ENCODE assay signal across 8 cellular contexts in genomic region chr3:52277972-52278509, GRCh38. TPM values are rescaled to one million over a fixed set of nuclear protein-coding genes. Genes with fewer than 3 reads are reported as not detected.
DNase-seq lines count a peak whose midpoint lies in the region; TF ChIP-seq lines count a peak whose summit lies in the region.

No MANE protein-coding gene starts in this region.

- intact Hi-C loops in activated CD4-positive, alpha-beta memory T cell treated with anti-CD3 and anti-CD28 coated beads for 36 hours (cut with micrococcal nuclease) = loop anchor here (1.0 to 10.0 kb wide), 7 partner anchors 9 to 1673 kb away; partner anchors contain the start of genes GLYCTK and POC1A
- intact Hi-C loops in esophagus squamous epithelium (cut with DNase I) = no loop called here

- CTCF ChIA-PET in activated CD4-positive, alpha-beta memory T cell treated with anti-CD3 and anti-CD28 coated beads for 36 hours (lab: Charles Lee) = interaction anchor here (0.7 to 12.1 kb wide), 13 partner anchors 10 to 61 kb away, joined by 3 to 148 read pairs (median 13); partner anchors contain the start of genes GLYCTK, PPM1M, TLR9 and TWF2

- TF ChIP-seq CTCF in esophagus squamous epithelium (IDR thresholded peaks at IDR 0.05) (peak in 4 of 6 experiments; percentile 29 to 47 (median 45)), nephron progenitor cell (IDR thresholded peaks at IDR 0.05) (no peak), tibial nerve (IDR thresholded peaks at IDR 0.05) (peak; percentile 9 to 35 (median 24))

- no peaks in the 10 kb centered on the region for H3K27me3 Mint-ChIP-seq in activated CD4-positive, alpha-beta memory T cell treated with anti-CD3 and anti-CD28 coated beads for 36 hours
- no peaks in the 10 kb centered on the region for H3K27me3 Mint-ChIP-seq in nephron progenitor cell (ENCODE audit: low read depth, poor library complexity)

- H3K4me1 ChIP-seq in esophagus squamous epithelium = peaks cover 26 to 61% (median 44%) of the 10 kb centered on the region in 3 donors
- H3K4me1 ChIP-seq in tibial nerve = peaks cover 0 to 60% (median 28%) of the 10 kb centered on the region in 4 donors

- peaks cover 54% of the 10 kb centered on the region for H3K4me1 Mint-ChIP-seq in activated CD4-positive, alpha-beta memory T cell treated with anti-CD3 and anti-CD28 coated beads for 36 hours (ENCODE audit: low read depth)
- H3K4me1 Mint-ChIP-seq in nephron progenitor cell = peaks cover 43% of the 10 kb centered on the region

- peaks cover 55% of the 10 kb centered on the region for H3K36me3 Mint-ChIP-seq in activated CD4-positive, alpha-beta memory T cell treated with anti-CD3 and anti-CD28 coated beads for 36 hours
- H3K36me3 Mint-ChIP-seq in nephron progenitor cell (ENCODE audit: low read depth) = peaks cover 31% of the 10 kb centered on the region

- H3K9me3 ChIP-seq in KOPT-K1 (ENCODE audit: insufficient read depth, low read length, poor library complexity, severe bottlenecking) = no peaks in the 10 kb centered on the region
- H3K9me3 ChIP-seq in esophagus squamous epithelium = no peaks in the 10 kb centered on the region
- no peaks in the 10 kb centered on the region for H3K9me3 ChIP-seq in tibial nerve

- H3K4me3 ChIP-seq in esophagus squamous epithelium (peak overlapping the region; percentile 76 to 94 (median 84)), tibial nerve (peak overlapping the region; percentile 60 to 94 (median 82))

- H3K27ac ChIP-seq in KOPT-K1 (ENCODE audit: low read depth, low read length, poor library complexity, severe bottlenecking) (peak overlapping the region; percentile 91), esophagus squamous epithelium (peak overlapping the region; percentile 98 to 100 (median 98)), tibial nerve (peak overlapping the region; percentile 83 to 97 (median 93))

- H3K9me3 Mint-ChIP-seq in activated CD4-positive, alpha-beta memory T cell treated with anti-CD3 and anti-CD28 coated beads for 36 hours = no peaks in the 10 kb centered on the region
- H3K9me3 Mint-ChIP-seq in nephron progenitor cell = peaks cover 4% of the 10 kb centered on the region

- POLR2A ChIA-PET in activated CD4-positive, alpha-beta memory T cell treated with anti-CD3 and anti-CD28 coated beads for 36 hours (lab: Charles Lee) = interaction anchor here (0.6 to 5.1 kb wide), 18 partner anchors 10 to 445 kb away, joined by 4 to 128 read pairs (median 8); partner anchors contain the start of genes GLYCTK, PPM1M, RPL29 and TLR9

- peak overlapping the region; percentile 95 for H3K27ac Mint-ChIP-seq in activated CD4-positive, alpha-beta memory T cell treated with anti-CD3 and anti-CD28 coated beads for 36 hours
- peak overlapping the region; percentile 100 for H3K27ac Mint-ChIP-seq in nephron progenitor cell

- no peaks in the 10 kb centered on the region for H3K27me3 ChIP-seq in esophagus squamous epithelium
- no peaks in the 10 kb centered on the region for H3K27me3 ChIP-seq in tibial nerve

- TF ChIP-seq POLR2A in esophagus squamous epithelium (IDR thresholded peaks at IDR 0.05) = no peak
- no peak for TF ChIP-seq POLR2A in tibial nerve (IDR thresholded peaks at IDR 0.05)

- TF ChIP-seq EP300 in tibial nerve (IDR thresholded peaks at IDR 0.05) = no peak

- peak overlapping the region; percentile 92 for H3K4me3 Mint-ChIP-seq in activated CD4-positive, alpha-beta memory T cell treated with anti-CD3 and anti-CD28 coated beads for 36 hours
- H3K4me3 Mint-ChIP-seq in nephron progenitor cell = peak overlapping the region; percentile 96

- WGBS in esophagus squamous epithelium, 2 donors = 0% methylated on average over 11 to 20 of the region's 54 CpGs
- WGBS in tibial nerve, 2 donors = 0% methylated on average over 11 to 44 of the region's 54 CpGs

- H3K36me3 ChIP-seq in KOPT-K1 (ENCODE audit: insufficient read depth, low read length) (peaks cover 37% of the 10 kb centered on the region), esophagus squamous epithelium (peaks cover 0 to 34% (median 11%) of the 10 kb centered on the region in 3 donors), tibial nerve (peaks cover 0 to 19% (median 0%) of the 10 kb centered on the region in 3 donors)

- DNase-seq in DMS53 (lab: John Stamatoyannopoulos, UW) = peak; percentile 61
- no peak for DNase-seq in DMS53 treated with DMSO at 0.1 percent for 48 hours (lab: John Stamatoyannopoulos, UW; ENCODE audit: unreplicated experiment)
- DNase-seq in GOT3 (lab: John Stamatoyannopoulos, UW) = peak; percentile 74
- DNase-seq in activated CD4-positive, alpha-beta memory T cell treated with anti-CD3 and anti-CD28 coated beads for 36 hours = peak; percentile 74
- DNase-seq in esophagus squamous epithelium (lab: John Stamatoyannopoulos, UW) = no peak
- DNase-seq in nephron progenitor cell = peak; percentile 74
- DNase-seq in tibial nerve (ENCODE audit: low spot score in 2 of 2) = no peak

RNA-seq across cellular contexts. Expression of gene WDR82, which starts 0.4 kb away (rescaled TPM):
- total RNA-seq in activated CD4-positive, alpha-beta memory T cell treated with anti-CD3 and anti-CD28 coated beads for 36 hours = 100 to 1,000 TPM; 110 to 111 TPM
- total RNA-seq in esophagus squamous epithelium (10 to 100 TPM; 42.7 to 58.7 (median 52.9) TPM), tibial nerve (10 to 100 TPM; 42.1 to 52.9 (median 48.6) TPM)

RNA-seq across cellular contexts. Expression of gene GLYCTK, which starts 9.6 kb away (rescaled TPM):
- total RNA-seq in activated CD4-positive, alpha-beta memory T cell treated with anti-CD3 and anti-CD28 coated beads for 36 hours = 10 to 100 TPM; 21.9 to 23.1 TPM
- total RNA-seq in esophagus squamous epithelium (1 to 10 TPM; 4.5 to 8.0 (median 7.5) TPM), tibial nerve (10 to 100 TPM in 3 of 4 donors, 1 to 10 TPM in 1; 5.4 to 27.1 (median 19.9) TPM)

RNA-seq across cellular contexts. Expression of gene PPM1M, which starts 32.5 kb away (rescaled TPM):
- total RNA-seq in activated CD4-positive, alpha-beta memory T cell treated with anti-CD3 and anti-CD28 coated beads for 36 hours = 100 to 1,000 TPM; 111 TPM
- total RNA-seq in esophagus squamous epithelium (10 to 100 TPM in 3 of 4 donors, 1 to 10 TPM in 1; 3.2 to 25.6 (median 12.3) TPM), tibial nerve (10 to 100 TPM; 25.8 to 35.1 (median 27.8) TPM)

RNA-seq across cellular contexts. Expression of gene DNAH1, which starts 38.1 kb away (rescaled TPM):
- 10 to 100 TPM; 13.2 to 13.5 TPM for total RNA-seq in activated CD4-positive, alpha-beta memory T cell treated with anti-CD3 and anti-CD28 coated beads for 36 hours
- total RNA-seq in esophagus squamous epithelium = 1 to 10 TPM; 1.3 to 5.9 (median 1.9) TPM
- 10 to 100 TPM; 12.0 to 26.1 (median 15.5) TPM for total RNA-seq in tibial nerve

RNA-seq across cellular contexts. Expression of gene TWF2, which starts 39.1 kb away (rescaled TPM):
- total RNA-seq in activated CD4-positive, alpha-beta memory T cell treated with anti-CD3 and anti-CD28 coated beads for 36 hours = 100 to 1,000 TPM; 114 to 118 TPM
- 10 to 100 TPM; 31.6 to 74.9 (median 55.7) TPM for total RNA-seq in esophagus squamous epithelium
- total RNA-seq in tibial nerve = 10 to 100 TPM; 59.2 to 72.9 (median 60.4) TPM

Comparison
In these comparisons a context has a peak if more than half of its experiments do, and no peak if none do; other contexts are left out.
1. DNase-seq: peak in DMS53 (single experiment), GOT3 (single experiment), activated CD4-positive, alpha-beta memory T cell treated with anti-CD3 and anti-CD28 coated beads for 36 hours (single experiment) and nephron progenitor cell (single experiment); none in DMS53 treated with DMSO at 0.1 percent for 48 hours (single experiment), esophagus squamous epithelium (single experiment) and tibial nerve (0 of 2).
2. Peak in every context shown above with its lines, with median percentiles within 50 percentile points of each other: H3K27ac ChIP-seq.